In genomic region chr1:180444522-180444921, GRCh38 we compare ENCODE assay signal across 26 cellular contexts.
"Had no signal": no experiment of that assay in that cellular context is flagged by ENCODE, and none has a peak within 500 bp of the region (broad histone marks: within the 10 kb centered on the region; RNA-seq: fewer than 3 reads in every experiment).

No MANE protein-coding gene starts in this region.

- H3K9ac ChIP-seq: SK-N-SH had no signal

- H3K27ac ChIP-seq: Peyer's patch, RWPE1, SJCRH30, VCaP had no signal

- H3K4me3 ChIP-seq: Peyer's patch, SJCRH30 had no signal

- ATAC-seq: activated T-helper 17 cell treated with anti-CD3 and anti-CD28 coated beads, Interleukin-2, amount 50 U/mL, for 72 hours had no signal

- H3K9me3 ChIP-seq: Peyer's patch, SJCRH30 had no signal

- H3K4me1 ChIP-seq: Peyer's patch, SJCRH30 had no signal

- H3K36me3 ChIP-seq: Peyer's patch had no signal

- H3K27me3 ChIP-seq: Peyer's patch, SJCRH30 had no signal

- H3K4me2 ChIP-seq: SK-N-SH had no signal

- DNase-seq: activated CD4-positive, alpha-beta memory T cell treated with anti-CD3 and anti-CD28 coated beads, Interleukin-2, amount 10 ng/mL, durations not matched to agents 7 days and 5 days; activated CD4-positive, alpha-beta T cell treated with anti-CD3 and anti-CD28 coated beads, Interleukin-2, amount 50 U/mL, for 1 hour; activated CD4-positive, CD25-positive, alpha-beta regulatory T cell; activated gamma-delta T cell; activated naive CD4-positive, alpha-beta T cell treated with anti-CD3 and anti-CD28 coated beads for 36 hours; activated T-cell treated with anti-CD3 and anti-CD28 coated beads for 4 hours; activated T-cell treated with anti-CD3 and anti-CD28 coated beads, Interleukin-2, amount 50 U/mL, for 48 hours; amygdala; cortex of kidney; NCI-H1092; NCI-H1436; NCI-H187; NCI-H2081; NCI-H2171; NCI-H2227 treated with DMSO at 0.1 percent for 48 hours; NCI-H526; NCI-H774; Peyer's patch; Right ventricle myocardium superior; SJCRH30; SK-N-SH; T-helper 1 cell had no signal

- FAIRE-seq: astrocyte had no signal
